In genomic region chr22:31199187-31199586, GRCh38 we compare ENCODE assay signal across 22 cellular contexts. TPM values are rescaled to one million over a fixed set of nuclear protein-coding genes. Genes with fewer than 3 reads are reported as not detected.
DNase-seq lines count a peak whose midpoint lies in the region; ATAC-seq, FAIRE-seq and TF ChIP-seq lines count a peak whose summit lies in the region.
"Had no signal": no experiment of that assay in that cellular context is flagged by ENCODE, and none has a peak within 500 bp of the region (broad histone marks: within the 10 kb centered on the region; RNA-seq: fewer than 3 reads in every experiment).

No MANE protein-coding gene starts in this region.

- CTCF ChIA-PET in endothelial cell of umbilical vein (lab: Charles Lee), result interaction anchor here (1.0 to 1.8 kb wide), 9 partner anchors 12 to 114 kb away, joined by 3 to 9 read pairs (median 4); partner anchors contain the start of genes LIMK2 and SELENOM

- H3K4me2 ChIP-seq in OCI-LY3 (ENCODE audit: low read length) (no peak overlapping the region), endothelial cell of umbilical vein (ENCODE audit: insufficient read depth, low read length) (no peak overlapping the region), mesendoderm (ENCODE audit: low read length) (no peak overlapping the region)

- no peak overlapping the region for H3K56ac ChIP-seq in mesendoderm (ENCODE audit: low read length)

- FAIRE-seq in endothelial cell of umbilical vein (lab: Jason Lieb, UNC), result peak; percentile 59
- FAIRE-seq: H54 had no signal

- intact Hi-C loops in endothelial cell of umbilical vein (cut with micrococcal nuclease), result loop anchor here (1.0 to 5.0 kb wide), 3 partner anchors 32 to 114 kb away; no protein-coding TSS in a partner anchor
- intact Hi-C loops in prostate gland (cut with DNase I), result no loop called here

- H3K27ac ChIP-seq in OCI-LY3 (ENCODE audit: low read length), result no peak overlapping the region
- no peak overlapping the region for H3K27ac ChIP-seq in endothelial cell of umbilical vein (ENCODE audit: insufficient read depth, low read depth, low read length)
- H3K27ac ChIP-seq in mesendoderm (ENCODE audit: low read depth, low read length), result no peak overlapping the region
- H3K27ac ChIP-seq in prostate gland, result no peak overlapping the region
- H3K27ac ChIP-seq: C4-2B, cardiac muscle cell, parathyroid adenoma, thyroid gland had no signal

- no peak overlapping the region for H3K4me3 ChIP-seq in GM12864 (ENCODE audit: low read depth, low read length)
- H3K4me3 ChIP-seq in OCI-LY3 (ENCODE audit: low read length), result no peak overlapping the region
- no peak overlapping the region for H3K4me3 ChIP-seq in endothelial cell of umbilical vein (replicated peaks in 1 of 3; ENCODE audit: insufficient read depth in 1 of 3, low read depth in 1 of 3, low read length in 3 of 3)
- no peak overlapping the region for H3K4me3 ChIP-seq in mesendoderm (ENCODE audit: low read length)
- no peak overlapping the region for H3K4me3 ChIP-seq in prostate gland
- H3K4me3 ChIP-seq: cardiac muscle cell, mucosa of descending colon, thyroid gland had no signal

- BruUV-seq in endothelial cell of umbilical vein (replicated peaks; lab: Mats Ljungman, UMichigan), result no TSS peak

- H2AK5ac ChIP-seq in mesendoderm (ENCODE audit: low read length), result no peak overlapping the region

- no peaks in the 10 kb centered on the region for H3K27me3 ChIP-seq in OCI-LY3 (ENCODE audit: low read depth, low read length)
- H3K27me3 ChIP-seq in endothelial cell of umbilical vein (ENCODE audit: control insufficient read depth in 2 of 2, insufficient read depth in 2 of 2, low read length in 2 of 2), result no peaks in the 10 kb centered on the region
- H3K27me3 ChIP-seq in mesendoderm (ENCODE audit: insufficient read depth, low read length, poor library complexity), result no peaks in the 10 kb centered on the region
- H3K27me3 ChIP-seq in prostate gland (replicated peaks; ENCODE audit: insufficient read depth), result no peaks in the 10 kb centered on the region
- H3K27me3 ChIP-seq: cardiac muscle cell, thyroid gland had no signal

- no peak overlapping the region for H2BK15ac ChIP-seq in mesendoderm (replicated peaks; ENCODE audit: low read depth)

- no peak overlapping the region for H3K9ac ChIP-seq in OCI-LY3 (ENCODE audit: low read length)
- H3K9ac ChIP-seq in endothelial cell of umbilical vein (replicated peaks; ENCODE audit: extremely low read depth, insufficient read depth, low read length), result no peak overlapping the region
- H3K9ac ChIP-seq in mesendoderm (ENCODE audit: low read length), result no peak overlapping the region
- H3K9ac ChIP-seq: parathyroid adenoma had no signal

- H3K36me3 ChIP-seq in OCI-LY3 (replicated peaks; ENCODE audit: low read depth, low read length), result peaks cover 20% of the 10 kb centered on the region
- peaks cover 4 to 17% of the 10 kb centered on the region in 2 experiments for H3K36me3 ChIP-seq in endothelial cell of umbilical vein (ENCODE audit: control insufficient read depth in 2 of 2, extremely low read depth in 1 of 2, insufficient read depth in 2 of 2, low read length in 2 of 2)
- H3K36me3 ChIP-seq in mesendoderm (ENCODE audit: control insufficient read depth, insufficient read depth, low read length), result peaks cover 1% of the 10 kb centered on the region
- H3K36me3 ChIP-seq in prostate gland, result peaks cover 0 to 6% of the 10 kb centered on the region in 2 donors

- no peak overlapping the region for H4K5ac ChIP-seq in mesendoderm (ENCODE audit: low read length)

- WGBS in mesendoderm (ENCODE audit: extremely low coverage, insufficient coverage, low lambda C conversion rate), result no CpG with 5 or more reads among the region's 3 CpGs
- WGBS in prostate gland, result 90% methylated on average over 3 of the region's 3 CpGs

- POLR2A ChIA-PET in endothelial cell of umbilical vein (lab: Charles Lee), result interaction anchor here (0.7 kb wide), 1 partner anchor 87 kb away, joined by 8 read pairs; no protein-coding TSS in a partner anchor

- DNase-seq in GM12864 (ENCODE audit: low read depth) (no peak), endothelial cell of umbilical vein (ENCODE audit: low read depth, low spot score) (no peak), mesendoderm (peak; percentile 66), AG08396 (ENCODE audit: low spot score) (no peak), prostate gland (ENCODE audit: low spot score) (no peak)
- DNase-seq: activated CD8-positive, alpha-beta memory T cell treated with anti-CD3 and anti-CD28 coated beads, Interleukin-2, amount 50 U/mL, for 4 hours; immature natural killer cell; mucosa of descending colon; MV-4-11; NCI-H748 treated with DMSO at 0.1 percent for 48 hours; stimulated activated CD4-positive, alpha-beta T cell treated with anti-CD3 and anti-CD28 coated beads, Interleukin-4, amount 100 ng/mL, for 4 hours; thyroid gland had no signal

- H3K79me2 ChIP-seq in OCI-LY3 (ENCODE audit: low read length), result no peaks in the 10 kb centered on the region
- no peaks in the 10 kb centered on the region for H3K79me2 ChIP-seq in endothelial cell of umbilical vein (ENCODE audit: control insufficient read depth, insufficient read depth, low read length)
- no peaks in the 10 kb centered on the region for H3K79me2 ChIP-seq in mesendoderm (ENCODE audit: control insufficient read depth, insufficient read depth, low read length)
- H3K79me2 ChIP-seq: parathyroid adenoma had no signal

- no peaks in the 10 kb centered on the region for H3K79me1 ChIP-seq in mesendoderm (ENCODE audit: low read length)

- H3K9me3 ChIP-seq in OCI-LY3 (ENCODE audit: insufficient read depth, low read length) (no peaks in the 10 kb centered on the region), endothelial cell of umbilical vein (replicated peaks; ENCODE audit: control insufficient read depth, insufficient read depth, low read length) (no peaks in the 10 kb centered on the region), prostate gland (no peaks in the 10 kb centered on the region)
- H3K9me3 ChIP-seq: mucosa of descending colon, thyroid gland had no signal

- H3K9me1 ChIP-seq in endothelial cell of umbilical vein (replicated peaks; ENCODE audit: control insufficient read depth, extremely low read depth, insufficient read depth, low read length), result no peaks in the 10 kb centered on the region

- H4K20me1 ChIP-seq in OCI-LY3 (ENCODE audit: insufficient read depth, low read length) (no peaks in the 10 kb centered on the region), endothelial cell of umbilical vein (replicated peaks; ENCODE audit: control insufficient read depth, extremely low read depth, insufficient read depth, low read length) (no peaks in the 10 kb centered on the region)

- TF ChIP-seq POLR2A in endothelial cell of umbilical vein (IDR thresholded peaks at IDR 0.05; ENCODE audit: low read depth, low read length) (no peak), prostate gland (IDR thresholded peaks at IDR 0.05) (no peak)

- H2BK5ac ChIP-seq in mesendoderm (ENCODE audit: low read length), result no peak overlapping the region

- H3K4ac ChIP-seq in mesendoderm (ENCODE audit: low read depth, low read length), result no peak overlapping the region

- no peak overlapping the region for H3K23ac ChIP-seq in mesendoderm (ENCODE audit: low read length)

- ATAC-seq in GM18502 (IDR thresholded peaks at IDR 0.05; ENCODE audit: poor library complexity, unreplicated experiment), result no peak
- no peak for ATAC-seq in HG02678 (IDR thresholded peaks at IDR 0.05; ENCODE audit: unreplicated experiment)
- ATAC-seq: activated naive CD4-positive, alpha-beta T cell treated with anti-CD3 and anti-CD28 coated beads, Interleukin-2, amount 50 U/mL, for 72 hours; mucosa of descending colon had no signal

- TF ChIP-seq CTCF in GM12864 (IDR thresholded peaks at IDR 0.05; ENCODE audit: low read depth, low read length, missing control alignments), result peak; percentile 23
- TF ChIP-seq CTCF in OCI-LY3 (IDR thresholded peaks at IDR 0.05; ENCODE audit: low read depth, low read length), result peak; percentile 7; the same call in 1 of the 2 replicates
- TF ChIP-seq CTCF in endothelial cell of umbilical vein (IDR thresholded peaks at IDR 0.05; ENCODE audit: extremely low read depth in 1 of 2, insufficient read depth in 1 of 2, low read depth in 1 of 2, low read length in 2 of 2), result peak; percentile 26 to 31
- no peak for TF ChIP-seq CTCF in prostate gland (IDR thresholded peaks at IDR 0.05)

- dilution Hi-C loops in endothelial cell of umbilical vein (cut with MboI; ENCODE audit: extremely low pct_ligation_motif_present, low sequenced_read_pairs), result no loop called here

- H3K4me1 ChIP-seq in OCI-LY3 (ENCODE audit: low read length) (no peaks in the 10 kb centered on the region), endothelial cell of umbilical vein (ENCODE audit: control insufficient read depth, extremely low read depth, insufficient read depth, low read length) (no peaks in the 10 kb centered on the region), mesendoderm (ENCODE audit: control insufficient read depth, low read depth, low read length) (no peaks in the 10 kb centered on the region), prostate gland (replicated peaks) (no peaks in the 10 kb centered on the region)
- H3K4me1 ChIP-seq: parathyroid adenoma, thyroid gland had no signal

- H4K8ac ChIP-seq in mesendoderm (ENCODE audit: low read depth, low read length), result no peak overlapping the region

- H3K18ac ChIP-seq in mesendoderm (ENCODE audit: low read length), result no peak overlapping the region

- H2BK120ac ChIP-seq in mesendoderm (ENCODE audit: low read depth, low read length), result no peak overlapping the region

- H2AFZ ChIP-seq in OCI-LY3 (ENCODE audit: low read depth, low read length), result no peak overlapping the region
- no peak overlapping the region for H2AFZ ChIP-seq in endothelial cell of umbilical vein (ENCODE audit: low read depth, low read length)
- H2AFZ ChIP-seq: parathyroid adenoma had no signal

RNA-seq across cellular contexts. Expression of gene LIMK2, which starts 12.9 kb away (rescaled TPM):
- 71.7 and 76.7 TPM in 2 replicates for total RNA-seq in endothelial cell of umbilical vein
- 19.4 and 23.2 TPM in 2 replicates for polyA plus RNA-seq in endothelial cell of umbilical vein
- 18.1 and 19.6 TPM in 2 replicates for polyA plus RNA-seq in endothelial cell of umbilical vein (2011; cell fraction: cytosol; rRNA removed)
- polyA plus RNA-seq in endothelial cell of umbilical vein (2011; cell fraction: nucleus; rRNA removed), result 86.3 and 93.0 TPM in 2 replicates
- polyA plus RNA-seq in endothelial cell of umbilical vein (2012), result 29.6 and 37.8 TPM in 2 replicates
- polyA minus RNA-seq in endothelial cell of umbilical vein, result 46.1 and 47.6 TPM in 2 replicates
- polyA minus RNA-seq in endothelial cell of umbilical vein (2011; cell fraction: cytosol; rRNA and poly(A)+ RNA removed), result 1.6 TPM
- polyA minus RNA-seq in endothelial cell of umbilical vein (2011; cell fraction: nucleus; rRNA and poly(A)+ RNA removed), result 47.3 and 65.9 TPM in 2 replicates
- polyA plus RNA-seq in mesendoderm (2013, experiment 1 of 2), result 30.4 TPM
- 31.2 TPM for polyA plus RNA-seq in mesendoderm (2013, experiment 2 of 2)
- 100 to 1,000 TPM in 1 of 2 donors, 10 to 100 TPM in 1; 92.1 to 128 TPM for total RNA-seq in prostate gland

RNA-seq across cellular contexts. Expression of gene RNF185, which starts 39.2 kb away (rescaled TPM):
- 28.5 and 29.7 TPM in 2 replicates for total RNA-seq in endothelial cell of umbilical vein
- polyA plus RNA-seq in endothelial cell of umbilical vein, result 30.5 and 35.4 TPM in 2 replicates
- 25.3 and 30.1 TPM in 2 replicates for polyA plus RNA-seq in endothelial cell of umbilical vein (2011; cell fraction: cytosol; rRNA removed)
- polyA plus RNA-seq in endothelial cell of umbilical vein (2011; cell fraction: nucleus; rRNA removed), result 33.8 and 35.9 TPM in 2 replicates
- 20.5 and 24.0 TPM in 2 replicates for polyA plus RNA-seq in endothelial cell of umbilical vein (2012)
- 47.5 and 49.4 TPM in 2 replicates for polyA minus RNA-seq in endothelial cell of umbilical vein
- polyA minus RNA-seq in endothelial cell of umbilical vein (2011; cell fraction: cytosol; rRNA and poly(A)+ RNA removed), result 5.9 TPM
- polyA minus RNA-seq in endothelial cell of umbilical vein (2011; cell fraction: nucleus; rRNA and poly(A)+ RNA removed), result 13.4 and 16.1 TPM in 2 replicates
- polyA plus RNA-seq in mesendoderm (2013, experiment 1 of 2), result 15.3 TPM
- 14.5 TPM for polyA plus RNA-seq in mesendoderm (2013, experiment 2 of 2)
- 10 to 100 TPM; 59.2 to 75.6 TPM for total RNA-seq in prostate gland

RNA-seq across cellular contexts. Expression of gene PLA2G3, which starts 58.9 kb away (rescaled TPM):
- total RNA-seq in endothelial cell of umbilical vein, result 0.75 and 1.0 TPM in 2 replicates
- 0.84 and 0.91 TPM in 2 replicates for polyA plus RNA-seq in endothelial cell of umbilical vein
- polyA plus RNA-seq in endothelial cell of umbilical vein (2011; cell fraction: cytosol; rRNA removed), result 0.50 and 0.55 TPM in 2 replicates
- 0.43 and 0.49 TPM in 2 replicates for polyA plus RNA-seq in endothelial cell of umbilical vein (2011; cell fraction: nucleus; rRNA removed)
- 0.16 and 0.25 TPM in 2 replicates for polyA plus RNA-seq in endothelial cell of umbilical vein (2012)
- 0.41 and 0.76 TPM in 2 replicates for polyA minus RNA-seq in endothelial cell of umbilical vein
- not detected for polyA minus RNA-seq in endothelial cell of umbilical vein (2011; cell fraction: cytosol; rRNA and poly(A)+ RNA removed)
- polyA minus RNA-seq in endothelial cell of umbilical vein (2011; cell fraction: nucleus; rRNA and poly(A)+ RNA removed), result 0.14 and 0.29 TPM in 2 replicates
- 10.6 TPM for polyA plus RNA-seq in mesendoderm (2013, experiment 1 of 2)
- 11.4 TPM for polyA plus RNA-seq in mesendoderm (2013, experiment 2 of 2)
- total RNA-seq in prostate gland, result 1 to 10 TPM in 1 of 2 donors, under 1 TPM in 1; 0.23 to 1.5 TPM
- total RNA-seq: activated naive CD4-positive, alpha-beta T cell treated with anti-CD3 and anti-CD28 coated beads, Interleukin-2, amount 50 U/mL, for 72 hours; skeletal muscle tissue; T-helper 2 cell treated with Interferon-gamma antibody and Interleukin-4, amounts not matched to agents 100 ng/mL and 5 ng/mL, for 36 hours had no signal
- polyA plus RNA-seq: immature natural killer cell had no signal

Comparison
In these comparisons a context has a peak if more than half of its experiments do, and no peak if none do; other contexts are left out.
1. CTCF ChIP-seq: peak in GM12864 (single experiment), OCI-LY3 (single experiment) and endothelial cell of umbilical vein (2 of 2); none in prostate gland (0 of 4).